In the genomic region with DNA sequence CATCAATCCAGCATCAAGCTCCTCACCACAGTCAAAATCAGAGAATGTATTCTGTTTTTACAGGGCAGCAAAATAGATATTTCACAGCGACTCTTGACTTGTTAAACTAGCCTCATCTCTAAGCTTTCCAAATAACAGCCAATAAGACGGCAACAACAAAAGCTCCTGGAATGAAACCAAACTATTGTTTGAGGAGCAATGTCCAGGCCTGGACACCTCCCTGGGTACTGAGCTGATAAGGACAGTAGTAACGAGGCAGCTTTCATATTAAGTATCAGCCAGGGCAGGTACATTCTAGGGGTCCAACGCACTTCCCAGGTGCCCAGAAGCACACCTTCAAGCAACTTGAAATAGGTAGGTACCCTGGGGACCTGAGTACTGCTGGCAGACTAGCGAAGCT, we compare ENCODE assay signal across 17 cellular contexts.
"Had no signal": no experiment of that assay in that cellular context is flagged by ENCODE, and none has a peak within 500 bp of the region (broad histone marks: within the 10 kb centered on the region; RNA-seq: fewer than 3 reads in every experiment).

No MANE protein-coding gene starts in this region.

- H3K4me1 ChIP-seq: colonic mucosa had no signal

- H3K4me3 ChIP-seq: cardiac muscle cell, colonic mucosa, dorsolateral prefrontal cortex, heart left ventricle, lower lobe of right lung, testis, tibial nerve had no signal

- H3K36me3 ChIP-seq: cardiac muscle cell, colonic mucosa, heart left ventricle, lower lobe of right lung, tibial nerve had no signal

- H3K27me3 ChIP-seq: cardiac muscle cell, colonic mucosa, dorsolateral prefrontal cortex, heart left ventricle, testis, tibial nerve had no signal

- DNase-seq: cerebellar nuclear complex; colonic mucosa; dorsolateral prefrontal cortex; effector CD8-positive, alpha-beta T cell; heart left ventricle; hippocampal formation; lower lobe of right lung; stimulated activated CD4-positive, alpha-beta T cell treated with anti-CD3 and anti-CD28 coated beads, Interleukin-2, amount 100 ng/mL, for 24 hours; stimulated activated CD4-positive, alpha-beta T cell treated with anti-CD3 and anti-CD28 coated beads, Interleukin-4, amount 100 ng/mL, for 4 hours; stimulated activated naive B cell treated with anti-CD40 and anti-IgM and Interleukin-4, amounts not matched to agents 10 μg/mL and 1 μg/mL and 100 μg/mL, for 72 hours; stimulated activated naive CD8-positive, alpha-beta T cell treated with anti-CD3 and anti-CD28 coated beads, Interleukin-15, amount 100 ng/mL, for 72 hours; testis had no signal

- ATAC-seq: esophagus mucosa; lower lobe of right lung; natural killer cell treated with Interleukin-12 subunit alpha and Interleukin-12 subunit beta and Interleukin-15 and Interleukin-18, amount 100 ng/mL, for 72 hours; sciatic nerve; stimulated activated naive B cell treated with anti-CD40 and anti-IgM and Interleukin-4, amounts not matched to agents 10 μg/mL and 1 μg/mL and 100 μg/mL, for 72 hours; stimulated activated naive CD8-positive, alpha-beta T cell treated with anti-CD3 and anti-CD28 coated beads, Interleukin-15, amount 100 ng/mL, for 72 hours had no signal

- H3K9me3 ChIP-seq: colonic mucosa, lower lobe of right lung, testis had no signal

- H3K27ac ChIP-seq: cardiac muscle cell, colonic mucosa, dorsolateral prefrontal cortex, lower lobe of right lung, testis, tibial nerve had no signal
